Comparison of ENCODE assay signal across 21 cellular contexts in genomic region chr22:35938226-35938625, GRCh38.
"Had no signal": no experiment of that assay in that cellular context is flagged by ENCODE, and none has a peak within 500 bp of the region (broad histone marks: within the 10 kb centered on the region; RNA-seq: fewer than 3 reads in every experiment).

No MANE protein-coding gene starts in this region.

- DNase-seq: activated CD4-positive, alpha-beta T cell treated with anti-CD3 and anti-CD28 coated beads, Interleukin-2, amount 50 U/mL, for 4 hours; activated naive CD4-positive, alpha-beta T cell treated with anti-CD3 and anti-CD28 coated beads, Interleukin-2, amount 10 ng/mL, durations not matched to agents 7 days and 5 days; activated T-cell treated with anti-CD3 and anti-CD28 coated beads, Interleukin-2, amount 50 U/mL, for 24 hours; dorsolateral prefrontal cortex; erythroblast; heart left ventricle; left lung; mucosa of descending colon; naive thymus-derived CD8-positive, alpha-beta T cell; sigmoid colon; spleen; stimulated activated CD4-positive, alpha-beta T cell treated with anti-CD3 and anti-CD28 coated beads, Interleukin-1b, Interleukin-23, amount 100 ng/mL, for 48 hours; T-helper 1 cell; T1000 had no signal

- H3K27me3 ChIP-seq: dorsolateral prefrontal cortex, heart left ventricle, left lung, sigmoid colon, spleen had no signal

- H3K36me3 ChIP-seq: left lung, sigmoid colon, spleen had no signal

- H3K4me3 ChIP-seq: dorsolateral prefrontal cortex, heart left ventricle, left lung, mucosa of descending colon, sigmoid colon, spleen had no signal

- H3K27ac ChIP-seq: dorsolateral prefrontal cortex, heart left ventricle, left lung, sigmoid colon, spleen had no signal

- FAIRE-seq: astrocyte, bronchial epithelial cell, frontal cortex, islet of Langerhans, urothelium cell line had no signal

- ATAC-seq: activated CD4-positive, CD25-positive, alpha-beta regulatory T cell treated with anti-CD3 and anti-CD28 coated beads, Interleukin-2, amount 50 U/mL, for 24 hours; heart left ventricle; left lung; mucosa of descending colon; naive thymus-derived CD8-positive, alpha-beta T cell; SK-N-SH treated with all-trans-retinoic acid at 6 μM for 48 hours had no signal

- H3K4me1 ChIP-seq: left lung, spleen had no signal

- H3K9me3 ChIP-seq: heart left ventricle, left lung, mucosa of descending colon, sigmoid colon, spleen had no signal
